In genomic region chr22:36111316-36111715, GRCh38 we compare ENCODE assay signal across 25 cellular contexts. TPM values are rescaled to one million over a fixed set of nuclear protein-coding genes. Genes with fewer than 3 reads are reported as not detected.
DNase-seq lines count a peak whose midpoint lies in the region; ATAC-seq, FAIRE-seq and TF ChIP-seq lines count a peak whose summit lies in the region.
"Had no signal": no experiment of that assay in that cellular context is flagged by ENCODE, and none has a peak within 500 bp of the region (broad histone marks: within the 10 kb centered on the region; RNA-seq: fewer than 3 reads in every experiment).

No MANE protein-coding gene starts in this region.

- H3K9me3 ChIP-seq in kidney (ENCODE audit: control insufficient read depth in 1 of 2, low read length in 2 of 2) (no peaks in the 10 kb centered on the region), osteoblast (ENCODE audit: low read depth, low read length) (no peaks in the 10 kb centered on the region), sigmoid colon (no peaks in the 10 kb centered on the region)
- H3K9me3 ChIP-seq: A549; BLaER1 treated with 17β-estradiol and CSF1 and Interleukin-3, amounts not matched to agents 10 nM and 100 nM; Caco-2 had no signal

- no peak for TF ChIP-seq POLR2A in sigmoid colon (IDR thresholded peaks at IDR 0.05)

- H3K4me1 Mint-ChIP-seq in GM23338 = peaks cover 5% of the 10 kb centered on the region; the same call in 2 of the 3 replicates
- H3K4me1 Mint-ChIP-seq in WTC11 = peaks cover 3% of the 10 kb centered on the region

- no peaks in the 10 kb centered on the region for H3F3A ChIP-seq in GM23338 (replicated peaks; ENCODE audit: low read depth)

- H3K36me3 ChIP-seq in GM23338 (ENCODE audit: insufficient read depth) (no peaks in the 10 kb centered on the region), kidney (ENCODE audit: control insufficient read depth in 1 of 2, insufficient read depth in 2 of 2, low read length in 2 of 2) (no peaks in the 10 kb centered on the region), osteoblast (ENCODE audit: insufficient read depth, low read length) (no peaks in the 10 kb centered on the region), sigmoid colon (no peaks in the 10 kb centered on the region)
- H3K36me3 ChIP-seq: BLaER1 treated with 17β-estradiol and CSF1 and Interleukin-3, amounts not matched to agents 10 nM and 100 nM had no signal

- H4K20me1 ChIP-seq in GM23338 (replicated peaks; ENCODE audit: insufficient read depth) (no peaks in the 10 kb centered on the region), osteoblast (ENCODE audit: insufficient read depth, low read length) (no peaks in the 10 kb centered on the region)
- H4K20me1 ChIP-seq: BLaER1 treated with 17β-estradiol and CSF1 and Interleukin-3, amounts not matched to agents 10 nM and 100 nM had no signal

- H3K9ac ChIP-seq in kidney (ENCODE audit: low read length in 2 of 2) = no peak overlapping the region
- H3K9ac ChIP-seq: BLaER1 treated with 17β-estradiol and CSF1 and Interleukin-3, amounts not matched to agents 10 nM and 100 nM had no signal

- H3K79me2 ChIP-seq in GM23338 (replicated peaks; ENCODE audit: insufficient read depth) (no peaks in the 10 kb centered on the region), osteoblast (ENCODE audit: insufficient read depth, low read length) (no peaks in the 10 kb centered on the region)

- no peak overlapping the region for H3K4me3 ChIP-seq in GM23338
- no peak overlapping the region for H3K4me3 ChIP-seq in kidney (ENCODE audit: low read length in 2 of 2)
- no peak overlapping the region for H3K4me3 ChIP-seq in osteoblast (ENCODE audit: insufficient read depth, low read length)
- no peak overlapping the region for H3K4me3 ChIP-seq in sigmoid colon
- H3K4me3 ChIP-seq: A549; BLaER1 treated with 17β-estradiol and CSF1 and Interleukin-3, amounts not matched to agents 10 nM and 100 nM; GM12878 had no signal

- no peak for TF ChIP-seq EP300 in sigmoid colon (IDR thresholded peaks at IDR 0.05)

- H3K27me3 ChIP-seq in GM23338 (ENCODE audit: insufficient read depth) (no peaks in the 10 kb centered on the region), osteoblast (ENCODE audit: insufficient read depth, low read length) (no peaks in the 10 kb centered on the region), sigmoid colon (no peaks in the 10 kb centered on the region)
- H3K27me3 ChIP-seq: BLaER1 treated with 17β-estradiol and CSF1 and Interleukin-3, amounts not matched to agents 10 nM and 100 nM had no signal

- FAIRE-seq in kidney (lab: Jason Lieb, UNC) = no peak
- FAIRE-seq: A549, D721Med, GM12878, GM12892, GM18507 had no signal

- CTCF ChIA-PET in WTC11 (lab: Charles Lee) = interaction anchor here (2.0 to 2.8 kb wide), 2 partner anchors 13 to 45 kb away, joined by 6 to 10 read pairs; no protein-coding TSS in a partner anchor

- DNase-seq in GM23338 (ENCODE audit: low spot score) = no peak
- DNase-seq in kidney = peak; percentile 60
- peak; percentile 36 for DNase-seq in osteoblast (ENCODE audit: insufficient read length, low spot score, missing footprints)
- DNase-seq in sigmoid colon = peak; percentile 54
- DNase-seq in NCI-H2171 treated with DMSO at 0.1 percent for 48 hours (lab: John Stamatoyannopoulos, UW) = no peak
- DNase-seq in WTC11 (ENCODE audit: low spot score) = no peak
- DNase-seq in activated effector memory CD4-positive, alpha-beta T cell treated with Interleukin-2 at 50 U/mL for 16 hours = no peak
- DNase-seq: AML-193; Caco-2; Calu3; CD4-positive, alpha-beta T cell; CD8-positive, alpha-beta T cell; DND-41; EL; GDM1 had no signal

- no peak for TF ChIP-seq CTCF in GM23338 (conservative IDR thresholded peaks at IDR 0.05; ENCODE audit: low read depth in 2 of 2)
- TF ChIP-seq CTCF in kidney (IDR thresholded peaks at IDR 0.05; ENCODE audit: borderline replicate concordance, extremely low read depth, insufficient read depth) = no peak
- no peak for TF ChIP-seq CTCF in osteoblast (IDR thresholded peaks at IDR 0.05; ENCODE audit: extremely low read depth, low read depth, low read length)
- TF ChIP-seq CTCF in sigmoid colon (IDR thresholded peaks at IDR 0.05) = no peak
- TF ChIP-seq CTCF in WTC11 (IDR thresholded peaks at IDR 0.05) = no peak

- H3K9me3 Mint-ChIP-seq in GM23338 = no peaks in the 10 kb centered on the region
- H3K9me3 Mint-ChIP-seq in WTC11 = no peaks in the 10 kb centered on the region
- H3K9me3 Mint-ChIP-seq: CD4-positive, alpha-beta T cell; CD8-positive, alpha-beta T cell had no signal

- H3K27ac Mint-ChIP-seq in GM23338 = no peak overlapping the region
- H3K27ac Mint-ChIP-seq in WTC11 = no peak overlapping the region
- H3K27ac Mint-ChIP-seq: B cell; CD4-positive, alpha-beta T cell; CD8-positive, alpha-beta T cell had no signal

- intact Hi-C loops in kidney (cut with DNase I) (no loop called here), sigmoid colon (cut with DNase I) (no loop called here)

- WGBS in sigmoid colon, 2 donors = 93 to 95% methylated on average over 6 of the region's 6 CpGs

- H3K4me3 Mint-ChIP-seq in GM23338 (no peak overlapping the region), WTC11 (no peak overlapping the region)
- H3K4me3 Mint-ChIP-seq: B cell; CD4-positive, alpha-beta T cell; CD8-positive, alpha-beta T cell had no signal

- no peaks in the 10 kb centered on the region for H3K9me2 ChIP-seq in GM23338 (ENCODE audit: insufficient read depth)

- POLR2A ChIA-PET in WTC11 (lab: Charles Lee) = no interaction called here

- H3K4me2 ChIP-seq in GM23338 = no peak overlapping the region
- no peak overlapping the region for H3K4me2 ChIP-seq in osteoblast (ENCODE audit: insufficient read depth, low read length)
- H3K4me2 ChIP-seq: A549; BLaER1 treated with 17β-estradiol and CSF1 and Interleukin-3, amounts not matched to agents 10 nM and 100 nM had no signal

- H3K27ac ChIP-seq in GM23338 (ENCODE audit: low read depth) (no peak overlapping the region), kidney (ENCODE audit: low read depth in 2 of 2, low read length in 2 of 2) (no peak overlapping the region), osteoblast (ENCODE audit: low read depth, low read length) (no peak overlapping the region), sigmoid colon (no peak overlapping the region)
- H3K27ac ChIP-seq: 22Rv1; A549; BLaER1 treated with 17β-estradiol and CSF1 and Interleukin-3, amounts not matched to agents 10 nM and 100 nM; C4-2B had no signal

- H3K27me3 Mint-ChIP-seq in GM23338 (ENCODE audit: insufficient read depth, low read depth, poor library complexity) (peaks cover 3% of the 10 kb centered on the region), WTC11 (ENCODE audit: low read depth) (no peaks in the 10 kb centered on the region)
- H3K27me3 Mint-ChIP-seq: CD4-positive, alpha-beta T cell had no signal

- 0 out of 2 replicates have a peak overlapping the region, but pooled peaks have one; percentile 10 for H2AFZ ChIP-seq in GM23338
- no peak overlapping the region for H2AFZ ChIP-seq in osteoblast (ENCODE audit: low read length)

- ATAC-seq in GM23338 (no peak), WTC11 (no peak)
- ATAC-seq: A549; CD8-positive, alpha-beta T cell; GM12878 had no signal

- H3K4me1 ChIP-seq in GM23338 (ENCODE audit: insufficient read depth) (no peaks in the 10 kb centered on the region), kidney (ENCODE audit: control insufficient read depth in 1 of 2, insufficient read depth in 1 of 2, low read depth in 1 of 2, low read length in 2 of 2) (peaks cover 0 to 5% of the 10 kb centered on the region in 2 donors), osteoblast (ENCODE audit: insufficient read depth, low read length) (no peaks in the 10 kb centered on the region), sigmoid colon (peaks cover 0 to 6% (median 3%) of the 10 kb centered on the region in 4 donors)
- H3K4me1 ChIP-seq: A549, Caco-2 had no signal

- H3K36me3 Mint-ChIP-seq in GM23338 (ENCODE audit: low read depth) (no peaks in the 10 kb centered on the region), WTC11 (no peaks in the 10 kb centered on the region)
- H3K36me3 Mint-ChIP-seq: CD8-positive, alpha-beta T cell had no signal

TF ChIP-seq in GM23338, 12 proteins besides CTCF, POLR2A, EP300 and RAD21 (continues in another document):
- no peak for TF ChIP-seq ZNF114 (CRISPR knock-in tag; IDR thresholded peaks at IDR 0.05)
- no peak for TF ChIP-seq STAT1 (IDR thresholded peaks at IDR 0.05; ENCODE audit: unreplicated experiment)
- no peak for TF ChIP-seq CREB1 (CRISPR knock-in tag; IDR thresholded peaks at IDR 0.05; ENCODE audit: low read depth)

TF ChIP-seq in WTC11, 78 proteins besides CTCF, POLR2A, EP300 and RAD21 (continues in another document):
- TF ChIP-seq ZNF219 (CRISPR knock-in tag; IDR thresholded peaks at IDR 0.05; ENCODE audit: borderline replicate concordance) = no peak
- no peak for TF ChIP-seq ZNF512 (CRISPR knock-in tag; IDR thresholded peaks at IDR 0.05; ENCODE audit: borderline replicate concordance)
- TF ChIP-seq TEAD4 (CRISPR knock-in tag; IDR thresholded peaks at IDR 0.05) = no peak
- no peak for TF ChIP-seq NFATC4 (CRISPR knock-in tag; IDR thresholded peaks at IDR 0.05)
- no peak for TF ChIP-seq USF1 (CRISPR knock-in tag; IDR thresholded peaks at IDR 0.05)
- no peak for TF ChIP-seq ZNF423 (CRISPR knock-in tag; IDR thresholded peaks at IDR 0.05)

RNA-seq across cellular contexts. Expression of gene APOL3, which starts 49.2 kb away (rescaled TPM):
- not detected in 2 replicates for total RNA-seq in GM23338 (2014; rRNA removed; shearing (Covaris generic))
- not detected in 2 replicates for polyA plus RNA-seq in GM23338 (2016; fragmentation: Nextera tagmentation; extraction: Ambion mirVana)
- 43.7 TPM for total RNA-seq in kidney
- 25.1 TPM for polyA plus RNA-seq in kidney (ENCODE audit: insufficient read depth, low read depth, low replicate concordance)
- 12.1 and 13.8 TPM in 2 replicates for total RNA-seq in osteoblast
- 10 to 100 TPM; 20.2 to 48.9 (median 31.2) TPM for total RNA-seq in sigmoid colon
- 10 to 100 TPM in 2 of 3 donors, 1 to 10 TPM in 1; 7.4 to 36.9 (median 22.2) TPM for polyA plus RNA-seq in sigmoid colon
- 0.26 to 0.60 TPM (median 0.32 TPM) in 3 replicates for total RNA-seq in WTC11 (2021)
- total RNA-seq: Caco-2, G401 had no signal
- polyA plus RNA-seq: A549 had no signal

Comparison
In these comparisons a context has a peak if more than half of its experiments do, and no peak if none do; other contexts are left out.
1. DNase-seq: peak in kidney (single experiment), osteoblast (single experiment) and sigmoid colon (single experiment); none in GM23338 (single experiment), NCI-H2171 treated with DMSO at 0.1 percent for 48 hours (single experiment), WTC11 (single experiment) and activated effector memory CD4-positive, alpha-beta T cell treated with Interleukin-2 at 50 U/mL for 16 hours (single experiment).